In the genomic region with DNA sequence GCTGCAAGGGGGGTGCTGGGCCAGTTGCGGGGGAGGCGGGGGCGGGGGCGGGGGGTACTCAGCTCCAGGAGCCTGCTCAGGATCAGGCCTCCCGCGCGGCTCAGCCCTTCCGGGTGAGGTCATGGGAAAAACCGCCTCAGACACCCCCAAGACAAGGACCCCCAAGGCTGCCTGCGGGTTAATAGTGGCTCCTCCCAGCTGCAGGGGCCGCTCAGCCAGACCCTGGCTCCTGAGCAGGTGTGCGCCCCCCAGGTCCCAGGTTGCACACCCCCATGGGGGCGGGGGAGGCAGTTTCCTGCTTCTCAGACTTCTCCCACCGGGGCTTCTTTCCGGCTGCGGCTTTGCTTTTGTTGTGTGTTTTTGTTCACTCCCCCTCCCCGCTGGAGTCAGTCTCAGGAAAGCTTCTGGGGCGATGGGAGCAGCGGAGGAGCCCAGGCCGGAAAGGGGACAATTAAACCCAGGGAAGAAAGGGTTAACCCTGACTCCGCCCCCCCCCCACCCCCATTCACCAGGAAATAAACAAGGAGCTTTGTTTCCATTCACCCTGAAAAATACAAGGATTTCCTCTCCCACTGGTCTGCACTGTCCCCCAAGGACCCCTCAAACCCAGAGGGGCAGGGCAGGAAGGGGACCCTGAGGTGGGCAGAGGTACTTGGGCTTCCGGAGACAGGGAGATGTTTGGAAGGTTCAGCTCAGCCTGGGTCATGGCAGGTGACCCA, we compare ENCODE assay signal across 11 cellular contexts. TPM values are rescaled to one million over a fixed set of nuclear protein-coding genes. Genes with fewer than 3 reads are reported as not detected.
DNase-seq lines count a peak whose midpoint lies in the region; ATAC-seq, FAIRE-seq and TF ChIP-seq lines count a peak whose summit lies in the region.
"Had no signal": no experiment of that assay in that cellular context is flagged by ENCODE, and none has a peak within 500 bp of the region (broad histone marks: within the 10 kb centered on the region; RNA-seq: fewer than 3 reads in every experiment).

No MANE protein-coding gene starts in this region.

- no peaks in the 10 kb centered on the region for H3K36me3 Mint-ChIP-seq in CD4-positive, alpha-beta T cell (ENCODE audit: low read depth)
- H3K36me3 Mint-ChIP-seq in naive B cell, result no peaks in the 10 kb centered on the region

- H3K27ac ChIP-seq in CD4-positive, alpha-beta T cell (ENCODE audit: low read depth, low read length), result no peak overlapping the region
- H3K27ac ChIP-seq in HUES64 (ENCODE audit: low read depth, low read length) (peak overlapping the region; percentile 97), GM12878 (ENCODE audit: control insufficient read depth, insufficient read depth) (no peak overlapping the region)
- H3K27ac ChIP-seq: thoracic aorta had no signal

- no peaks in the 10 kb centered on the region for H3K36me3 ChIP-seq in HUES64 (ENCODE audit: insufficient read depth, low read length)
- no peaks in the 10 kb centered on the region for H3K36me3 ChIP-seq in GM12878 (ENCODE audit: control insufficient read depth in 2 of 2, insufficient read depth in 2 of 2, low read length in 1 of 2)
- H3K36me3 ChIP-seq: thoracic aorta had no signal

- RAD21 ChIA-PET in GM12878 (lab: Charles Lee; ENCODE audit: unreplicated experiment), result interaction anchor here (1.2 kb wide), 1 partner anchor 48 kb away, joined by 3 read pairs; no protein-coding TSS in a partner anchor

- in situ Hi-C loops in GM12878 (cut with MboI), result no loop called here

- H3K4me3 Mint-ChIP-seq in CD4-positive, alpha-beta T cell, result peak overlapping the region; percentile 38
- peak overlapping the region in 7 of 8 donors; percentile 57 to 82 (median 61) for H3K4me3 Mint-ChIP-seq in naive B cell

- CTCF ChIA-PET in CD4-positive, alpha-beta T cell (lab: Charles Lee), result no interaction called here
- CTCF ChIA-PET in GM12878 (lab: Yijun Ruan, JAX), result interaction anchor here (1.0 to 1.6 kb wide), 3 partner anchors 41 to 103 kb away, joined by 3 to 6 read pairs (median 3); no protein-coding TSS in a partner anchor

- intact Hi-C loops in CD4-positive, alpha-beta T cell (cut with DNase I, micrococcal nuclease), result loop anchor here (5.0 kb wide), 1 partner anchor 41 kb away; a partner anchor contains a TSS
- intact Hi-C loops in GM12878 (cut with micrococcal nuclease; ENCODE audit: unreplicated experiment), result no loop called here

- H3K4me1 Mint-ChIP-seq in CD4-positive, alpha-beta T cell (ENCODE audit: low read depth), result peaks cover 15% of the 10 kb centered on the region
- peaks cover 11 to 20% (median 13%) of the 10 kb centered on the region in 3 donors for H3K4me1 Mint-ChIP-seq in naive B cell

- no peak for TF ChIP-seq EP300 in GM12878 (IDR thresholded peaks at IDR 0.05; ENCODE audit: borderline replicate concordance in 1 of 2, control insufficient read depth in 1 of 2, low read depth in 2 of 2, low read length in 2 of 2)

- peak; percentile 51 for ATAC-seq in CD4-positive, alpha-beta T cell (ENCODE audit: poor library complexity)
- ATAC-seq in GM12878 (no peak), naive B cell (ENCODE audit: low read depth in 2 of 2) (peak in 1 of 2 donors; percentile 18), HG03196 (IDR thresholded peaks at IDR 0.05; ENCODE audit: unreplicated experiment) (no peak), HG03175 (IDR thresholded peaks at IDR 0.05; ENCODE audit: unreplicated experiment) (no peak), HG03469 (IDR thresholded peaks at IDR 0.05; ENCODE audit: unreplicated experiment) (no peak)

- H2AFZ ChIP-seq in GM12878 (ENCODE audit: control insufficient read depth, low read depth, low read length), result peak overlapping the region; percentile 74; the same call in 1 of the 2 replicates

- H4K20me1 ChIP-seq in GM12878 (ENCODE audit: control insufficient read depth, insufficient read depth), result no peaks in the 10 kb centered on the region

- H3K27me3 Mint-ChIP-seq in CD4-positive, alpha-beta T cell, result no peaks in the 10 kb centered on the region
- peaks cover 0 to 34% (median 22%) of the 10 kb centered on the region in 3 donors for H3K27me3 Mint-ChIP-seq in naive B cell

- H3K27ac Mint-ChIP-seq in CD4-positive, alpha-beta T cell, result no peak overlapping the region
- peak overlapping the region in 2 of 6 donors; percentile 53 to 74 for H3K27ac Mint-ChIP-seq in naive B cell

- no peak for TF ChIP-seq CTCF in CD4-positive, alpha-beta T cell (IDR thresholded peaks at IDR 0.05)
- no peak for TF ChIP-seq CTCF in GM12878 (IDR thresholded peaks at IDR 0.05 in 2 of 3, conservative IDR thresholded peaks at IDR 0.05 in 1 of 3; ENCODE audit: control insufficient read depth in 2 of 3, extremely low read depth in 1 of 3, insufficient read depth in 1 of 3, low read depth in 3 of 3, low read length in 3 of 3)

- SMC1A ChIA-PET in GM12878 (lab: Charles Lee; ENCODE audit: uncharacterized antibody, unreplicated experiment), result interaction anchor here (0.8 kb wide), 1 partner anchor 19 kb away, joined by 3 read pairs; no protein-coding TSS in a partner anchor

- under 1% methylated on average over 22 of the region's 22 CpGs for WGBS in HUES64
- WGBS in GM12878 (ENCODE audit: insufficient coverage, insufficient replicate concordance, low lambda C conversion rate, missing lambda C conversion rate), result 20% methylated on average over 15 of the region's 22 CpGs

- H3K9ac ChIP-seq in HUES64 (ENCODE audit: low read depth, low read length) (peak overlapping the region; percentile 66), GM12878 (ENCODE audit: control insufficient read depth, insufficient read depth, low read length) (no peak overlapping the region)

- no peak for TF ChIP-seq RAD21 in GM12878 (IDR thresholded peaks at IDR 0.05; ENCODE audit: insufficient read depth, low read depth, low read length)

- TF ChIP-seq POLR2A in GM12878 (IDR thresholded peaks at IDR 0.05; ENCODE audit: low read depth, low read length), result no peak

- H3K79me2 ChIP-seq in GM12878 (ENCODE audit: control insufficient read depth, insufficient read depth, low read length), result no peaks in the 10 kb centered on the region

- no peaks in the 10 kb centered on the region for H3K9me3 Mint-ChIP-seq in CD4-positive, alpha-beta T cell
- no peaks in the 10 kb centered on the region for H3K9me3 Mint-ChIP-seq in naive B cell

- no TSS peak for BruUV-seq in GM12878 (replicated peaks; lab: Mats Ljungman, UMichigan)

- H3K4me3 ChIP-seq in HUES64 (ENCODE audit: low read length) (peak overlapping the region; percentile 33; the same call in 1 of the 2 replicates), GM12878 (no peak overlapping the region)
- H3K4me3 ChIP-seq: thoracic aorta had no signal

- POLR2A ChIA-PET in CD4-positive, alpha-beta T cell (lab: Charles Lee), result interaction anchor here (1.6 to 2.0 kb wide), 2 partner anchors 49 to 55 kb away, joined by 7 to 10 read pairs; no protein-coding TSS in a partner anchor
- POLR2A ChIA-PET in GM12878 (lab: Charles Lee), result interaction anchor here (0.6 kb wide), 1 partner anchor 31 kb away, joined by 4 read pairs; no protein-coding TSS in a partner anchor

- FAIRE-seq in GM12878 (lab: Jason Lieb, UNC), result no peak

- no peaks in the 10 kb centered on the region for H3K9me3 ChIP-seq in CD4-positive, alpha-beta T cell (ENCODE audit: control insufficient read depth, low read length)
- no peaks in the 10 kb centered on the region for H3K9me3 ChIP-seq in HUES64 (ENCODE audit: insufficient read depth, low read depth, low read length)
- H3K9me3 ChIP-seq in GM12878 (replicated peaks; ENCODE audit: control insufficient read depth, insufficient read depth, low read length), result no peaks in the 10 kb centered on the region
- H3K9me3 ChIP-seq: thoracic aorta had no signal

- H3K4me1 ChIP-seq in HUES64 (ENCODE audit: insufficient read depth, low read length) (peaks cover 18% of the 10 kb centered on the region; the same call in 1 of the 2 replicates), GM12878 (ENCODE audit: control insufficient read depth, insufficient read depth, low read length) (peaks cover 14% of the 10 kb centered on the region)

- DNase-seq in CD4-positive, alpha-beta T cell, result peak in 3 of 10 experiments; percentile 8 to 19 (median 15)
- no peak for DNase-seq in GM12878 (ENCODE audit: low read depth, low spot score)
- no peak for DNase-seq in naive B cell
- DNase-seq in RKO (ENCODE audit: low spot score), result no peak
- DNase-seq: DMS153, MM.1S had no signal

- H3K4me2 ChIP-seq in GM12878 (ENCODE audit: control insufficient read depth, insufficient read depth), result peak overlapping the region; percentile 44

- H3K27me3 ChIP-seq in CD4-positive, alpha-beta T cell (ENCODE audit: control insufficient read depth, insufficient read depth, low read length), result no peaks in the 10 kb centered on the region
- H3K27me3 ChIP-seq in HUES64 (ENCODE audit: insufficient read depth, low read length), result no peaks in the 10 kb centered on the region
- H3K27me3 ChIP-seq in GM12878 (replicated peaks in 1 of 2; ENCODE audit: control insufficient read depth in 2 of 2, insufficient read depth in 2 of 2, low read length in 1 of 2), result no peaks in the 10 kb centered on the region; a peak in 1 of 4 replicates

TF ChIP-seq in GM12878, 131 proteins besides CTCF, POLR2A, EP300 and RAD21 (continues in another document):
- no peak for TF ChIP-seq MEF2A (IDR thresholded peaks at IDR 0.05; ENCODE audit: insufficient read depth, low read depth, low read length)
- no peak for TF ChIP-seq PAX8 (IDR thresholded peaks at IDR 0.05)
- no peak for TF ChIP-seq BRCA1 (IDR thresholded peaks at IDR 0.05; ENCODE audit: low read depth, low read length)
- no peak for TF ChIP-seq NFXL1 (IDR thresholded peaks at IDR 0.05; ENCODE audit: borderline replicate concordance)

RNA-seq across cellular contexts. Expression of a gene that starts 42.3 kb away (rescaled TPM):
- total RNA-seq in CD4-positive, alpha-beta T cell, result 10 to 100 TPM; 30.8 to 34.2 TPM
- polyA plus RNA-seq in HUES64 (2013, experiment 1 of 2), result 19.0 TPM
- polyA plus RNA-seq in HUES64 (2013, experiment 2 of 2), result 21.8 TPM
- total RNA-seq in GM12878 (2013; cell fraction: nucleolus; rRNA removed), result 114 and 132 TPM in 2 replicates
- total RNA-seq in GM12878 (2014; rRNA removed) (6.9 and 9.7 TPM in 2 replicates), GM12878 (2014; rRNA removed; fragmentation: Illumina TruSeq; extraction: Trizol) (1.8 and 2.5 TPM in 2 replicates), GM12878 (2021) (38.6 and 40.0 TPM in 2 replicates)
- polyA plus RNA-seq in GM12878 (2011; ENCODE audit: low read depth), result 2.6 TPM
- polyA plus RNA-seq in GM12878 (2011; rRNA removed) (1.4 TPM in 2 replicates), GM12878 (2014; fragmentation: Illumina TruSeq; extraction: Trizol) (1.1 and 2.7 TPM in 2 replicates), GM12878 (2014; fragmentation: Nextera tagmentation; extraction: Ambion mirVana) (under 1 TPM; 0.02 to 0.24 TPM), GM12878 (2014; rRNA removed) (12.4 and 12.7 TPM in 2 replicates), GM12878 (2016; fragmentation: Nextera tagmentation; extraction: Ambion mirVana) (1 to 10 TPM; 4.7 to 6.8 TPM), naive B cell (ENCODE audit: low read depth in 6 of 6) (1 to 10 TPM in 5 of 6 donors, under 1 TPM in 1; 0.05 to 8.0 (median 2.4) TPM)
- 4.7 and 4.9 TPM in 2 replicates for polyA plus RNA-seq in GM12878 (2011; cell fraction: cytosol; rRNA removed)
- 31.3 and 51.1 TPM in 2 replicates for polyA plus RNA-seq in GM12878 (2011; cell fraction: nucleus; rRNA removed)
- 7.3 and 8.7 TPM in 2 replicates for polyA plus RNA-seq in GM12878 (2012)
- 4.2 and 12.3 TPM in 2 replicates for polyA minus RNA-seq in GM12878 (2011; rRNA and poly(A)+ RNA removed)
- 20.2 and 32.2 TPM in 2 replicates for polyA minus RNA-seq in GM12878 (2011; cell fraction: cytosol; rRNA and poly(A)+ RNA removed)
- 14.4 and 23.8 TPM in 2 replicates for polyA minus RNA-seq in GM12878 (2011; cell fraction: nucleus; rRNA and poly(A)+ RNA removed)
